ENCODE assay signal across 9 cellular contexts in genomic region chr5:132283423-132284043, GRCh38. TPM values are rescaled to one million over a fixed set of nuclear protein-coding genes. Genes with fewer than 3 reads are reported as not detected.
DNase-seq lines count a peak whose midpoint lies in the region; ATAC-seq and TF ChIP-seq lines count a peak whose summit lies in the region.
"Had no signal": no experiment of that assay in that cellular context is flagged by ENCODE, and none has a peak within 500 bp of the region (broad histone marks: within the 10 kb centered on the region; RNA-seq: fewer than 3 reads in every experiment).

No MANE protein-coding gene starts in this region.

- ATAC-seq in thoracic aorta (ENCODE audit: insufficient number of reproducible peaks, low FRiP score, low read depth) (no peak), HG03196 (IDR thresholded peaks at IDR 0.05; ENCODE audit: unreplicated experiment) (no peak)

- H2BK120ac ChIP-seq in neuronal stem cell (ENCODE audit: low read depth, low read length), result no peak overlapping the region

- H3K14ac ChIP-seq in neuronal stem cell (ENCODE audit: low read length), result no peak overlapping the region

- H3K4me1 ChIP-seq in SJCRH30 (peaks cover 24% of the 10 kb centered on the region), thoracic aorta (ENCODE audit: control insufficient read depth in 1 of 2, low read depth in 2 of 2) (peaks cover 3 to 13% of the 10 kb centered on the region in 2 donors), neuronal stem cell (ENCODE audit: control insufficient read depth in 2 of 2, insufficient read depth in 1 of 2, low read depth in 1 of 2, low read length in 2 of 2) (peaks cover 0 to under 1% of the 10 kb centered on the region in 2 donors)

- no peaks in the 10 kb centered on the region for H3K9me3 ChIP-seq in SJCRH30 (replicated peaks)
- H3K9me3 ChIP-seq in thoracic aorta, result no peaks in the 10 kb centered on the region
- peaks cover 0 to 2% of the 10 kb centered on the region in 2 donors for H3K9me3 ChIP-seq in neuronal stem cell (replicated peaks in 1 of 2; ENCODE audit: control insufficient read depth in 2 of 2, insufficient read depth in 1 of 2, low read depth in 1 of 2, low read length in 2 of 2)

- no CpG with 5 or more reads among the region's 5 CpGs for WGBS in neuronal stem cell (ENCODE audit: extremely low coverage in 2 of 2, insufficient read length in 2 of 2, insufficient replicate concordance in 1 of 2), 2 donors

- no peak overlapping the region for H2BK5ac ChIP-seq in neuronal stem cell (ENCODE audit: low read length)

- H3K23ac ChIP-seq in neuronal stem cell (ENCODE audit: low read depth, low read length, poor library complexity), result no peak overlapping the region

- no peaks in the 10 kb centered on the region for H3K36me3 ChIP-seq in SJCRH30
- no peaks in the 10 kb centered on the region for H3K36me3 ChIP-seq in thoracic aorta
- no peaks in the 10 kb centered on the region for H3K36me3 ChIP-seq in neuronal stem cell (replicated peaks in 1 of 2; ENCODE audit: control insufficient read depth in 2 of 2, insufficient read depth in 2 of 2, low read length in 2 of 2)

- H2AK5ac ChIP-seq in neuronal stem cell (ENCODE audit: low read depth, low read length), result no peak overlapping the region

- no peak overlapping the region for H3K18ac ChIP-seq in neuronal stem cell (ENCODE audit: low read length)

- H3K27me3 ChIP-seq in SJCRH30 (no peaks in the 10 kb centered on the region), thoracic aorta (replicated peaks; ENCODE audit: insufficient read depth) (no peaks in the 10 kb centered on the region), neuronal stem cell (ENCODE audit: control insufficient read depth in 3 of 3, insufficient read depth in 3 of 3, low read depth in 1 of 3, low read length in 3 of 3) (peaks cover 0 to 7% (median 0%) of the 10 kb centered on the region in 3 experiments)

- H2BK15ac ChIP-seq in neuronal stem cell (ENCODE audit: low read length), result no peak overlapping the region

- no peak overlapping the region for H3K4me2 ChIP-seq in neuronal stem cell (ENCODE audit: insufficient read depth, low read length, poor library complexity, severe bottlenecking)

- H3K27ac ChIP-seq in SJCRH30 (peak overlapping the region; percentile 56), thoracic aorta (no peak overlapping the region), neuronal stem cell (replicated peaks; ENCODE audit: low read length) (no peak overlapping the region)

- H4K8ac ChIP-seq in neuronal stem cell (ENCODE audit: low read depth, low read length), result no peak overlapping the region

- TF ChIP-seq CTCF in foreskin fibroblast (IDR thresholded peaks at IDR 0.05; ENCODE audit: low read depth, low read length), result peak; percentile 44
- TF ChIP-seq CTCF in thoracic aorta (IDR thresholded peaks at IDR 0.05), result peak; percentile 58

- H3K4ac ChIP-seq in neuronal stem cell (ENCODE audit: low read length), result no peak overlapping the region

- H2BK12ac ChIP-seq in neuronal stem cell (ENCODE audit: low read length), result no peak overlapping the region

- peak; percentile 10 for DNase-seq in NCI-H510A treated with DMSO at 0.1 percent for 48 hours (lab: John Stamatoyannopoulos, UW)
- DNase-seq in NCI-H510A (lab: John Stamatoyannopoulos, UW), result no peak
- peak; percentile 85 to 94 for DNase-seq in SJCRH30
- peak in 1 of 2 donors; percentile 67 for DNase-seq in foreskin fibroblast
- no peak for DNase-seq in thoracic aorta (ENCODE audit: low spot score)
- no peak for DNase-seq in neuronal stem cell (ENCODE audit: low spot score)
- no peak for DNase-seq in hippocampal formation (lab: John Stamatoyannopoulos, UW)
- DNase-seq: ACHN had no signal

- no peak overlapping the region for H3K4me3 ChIP-seq in SJCRH30
- no peak overlapping the region for H3K4me3 ChIP-seq in foreskin fibroblast (ENCODE audit: low read depth in 1 of 2, low read length in 2 of 2)
- no peak overlapping the region for H3K4me3 ChIP-seq in thoracic aorta
- H3K4me3 ChIP-seq in neuronal stem cell (ENCODE audit: low read length in 2 of 2), result no peak overlapping the region

- no peak overlapping the region for H3K9ac ChIP-seq in neuronal stem cell (ENCODE audit: low read depth, low read length, poor library complexity)

- no peak overlapping the region for H4K91ac ChIP-seq in neuronal stem cell (ENCODE audit: low read depth, low read length, poor library complexity)

- H2AFZ ChIP-seq in neuronal stem cell (ENCODE audit: low read length), result no peak overlapping the region

- no peaks in the 10 kb centered on the region for H3K79me1 ChIP-seq in neuronal stem cell (ENCODE audit: low read depth, low read length)

RNA-seq across cellular contexts. Expression of gene SLC22A4, which starts 10.7 kb away (rescaled TPM):
- total RNA-seq in SJCRH30 (2014; rRNA removed; shearing (Covaris generic)), result 0.28 and 1.1 TPM in 2 replicates
- total RNA-seq in thoracic aorta, result 1 to 10 TPM in 1 of 2 donors, under 1 TPM in 1; 0.14 to 2.1 TPM
- polyA plus RNA-seq in neuronal stem cell (2013, experiment 1 of 2), result 0.10 TPM
- polyA plus RNA-seq in neuronal stem cell (2013, experiment 2 of 2), result 0.06 TPM

RNA-seq across cellular contexts. Expression of gene PDLIM4, which starts 26.0 kb away (rescaled TPM):
- total RNA-seq in SJCRH30 (2014; rRNA removed; shearing (Covaris generic)), result 65.4 and 66.3 TPM in 2 replicates
- 10 to 100 TPM; 50.6 to 81.0 TPM for total RNA-seq in thoracic aorta
- polyA plus RNA-seq in neuronal stem cell (2013, experiment 1 of 2), result 20.0 TPM
- polyA plus RNA-seq in neuronal stem cell (2013, experiment 2 of 2), result 18.6 TPM

RNA-seq across cellular contexts. Expression of gene P4HA2, which starts 55.9 kb away (rescaled TPM):
- 75.5 and 77.7 TPM in 2 replicates for total RNA-seq in SJCRH30 (2014; rRNA removed; shearing (Covaris generic))
- total RNA-seq in thoracic aorta, result 10 to 100 TPM; 31.3 to 47.7 TPM
- 2.9 TPM for polyA plus RNA-seq in neuronal stem cell (2013, experiment 1 of 2)
- 2.7 TPM for polyA plus RNA-seq in neuronal stem cell (2013, experiment 2 of 2)

Comparison
In these comparisons a context has a peak if more than half of its experiments do, and no peak if none do; other contexts are left out.
1. DNase-seq: peak in NCI-H510A treated with DMSO at 0.1 percent for 48 hours (single experiment) and SJCRH30 (2 of 2); none in NCI-H510A (single experiment), thoracic aorta (single experiment), neuronal stem cell (single experiment) and hippocampal formation (0 of 2).